8 cellular contexts compared by ENCODE assay signal in the genomic region with DNA sequence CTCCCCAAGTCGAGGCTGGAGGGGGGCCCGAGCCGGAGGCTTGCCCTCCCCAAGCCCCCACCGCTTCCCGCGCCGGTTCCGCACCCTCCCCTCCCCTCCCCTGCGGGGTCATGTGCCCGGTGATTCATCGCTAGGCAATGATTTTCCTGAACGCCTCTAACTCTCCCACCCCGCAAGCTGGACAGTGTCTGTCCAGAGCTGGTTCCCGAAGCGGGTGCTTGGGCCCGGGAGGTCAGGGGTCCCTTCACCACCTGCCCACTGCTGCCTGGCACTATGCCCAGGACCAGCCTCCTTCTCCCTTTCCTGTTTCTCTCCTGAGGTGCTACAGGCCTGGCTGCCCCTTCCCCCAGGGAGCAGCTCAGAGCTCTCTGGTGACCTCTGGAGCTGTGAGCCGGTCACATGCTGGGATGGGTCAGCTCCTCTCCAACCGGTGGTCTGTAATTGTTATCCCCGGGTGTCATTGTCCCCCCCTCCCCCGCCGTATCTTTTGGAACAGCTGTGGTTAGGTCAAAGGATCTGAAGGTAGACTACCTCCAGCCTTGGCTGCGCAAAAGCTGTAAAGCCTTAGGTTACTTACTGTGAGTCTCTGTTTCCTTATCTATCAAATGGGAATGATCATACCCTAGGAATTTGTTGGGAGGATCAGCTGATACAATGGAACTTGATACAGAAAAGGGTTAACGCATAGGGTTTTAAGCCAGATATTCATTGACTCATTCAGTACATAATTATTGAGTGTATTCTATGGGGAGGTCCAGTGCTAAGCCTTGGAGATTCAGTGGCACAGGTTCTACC. TPM values are rescaled to one million over a fixed set of nuclear protein-coding genes. Genes with fewer than 3 reads are reported as not detected.
A peak's percentile ranks its signal among the peaks of the same experiment; 100 is the strongest.
DNase-seq lines count a peak whose midpoint lies in the region; ATAC-seq, FAIRE-seq and TF ChIP-seq lines count a peak whose summit lies in the region.

No MANE protein-coding gene starts in this region.

- H3K4me3 Mint-ChIP-seq in CD14-positive monocyte (peak overlapping the region; percentile 90 to 96), H9 (peak overlapping the region; percentile 92 to 96), memory B cell (peak overlapping the region; percentile 87)

- H3K23me2 ChIP-seq in H9 (ENCODE audit: insufficient read length, low read depth, low read length, poor library complexity, severe bottlenecking), result peaks cover 19% of the 10 kb centered on the region

- H3K4me1 Mint-ChIP-seq in CD14-positive monocyte (peaks cover 43% of the 10 kb centered on the region), H9 (peaks cover 35 to 39% of the 10 kb centered on the region in 2 experiments), memory B cell (peaks cover 25% of the 10 kb centered on the region)

- peak overlapping the region; percentile 86 to 95 (median 92) for H3K27ac Mint-ChIP-seq in CD14-positive monocyte
- H3K27ac Mint-ChIP-seq in H9, result peak overlapping the region in 2 of 3 experiments; percentile 93 to 97; a peak in 5 of 7 replicates
- peak overlapping the region; percentile 43 for H3K27ac Mint-ChIP-seq in memory B cell

- ATAC-seq in memory B cell (ENCODE audit: low read depth) (peak; percentile 22), HG03521 (IDR thresholded peaks at IDR 0.05; ENCODE audit: unreplicated experiment) (no peak)

- no peak overlapping the region for H4K91ac ChIP-seq in H9 (ENCODE audit: insufficient read length, low read depth, low read length)

- no peak overlapping the region for H2BK5ac ChIP-seq in H9 (ENCODE audit: insufficient read length, low read length)

- H3K79me2 ChIP-seq in H9 (ENCODE audit: insufficient read depth, low read length) (peaks cover 25% of the 10 kb centered on the region; the same call in 1 of the 2 replicates), endothelial cell of umbilical vein (ENCODE audit: control insufficient read depth, insufficient read depth, low read length) (peaks cover 29% of the 10 kb centered on the region)

- H3K36me3 Mint-ChIP-seq in CD14-positive monocyte (peaks cover 25 to 35% of the 10 kb centered on the region in 2 donors), H9 (ENCODE audit: insufficient read depth in 1 of 3, low read depth in 3 of 3) (peaks cover 2 to 13% (median 7%) of the 10 kb centered on the region in 3 experiments; a peak in 5 of 7 replicates), memory B cell (no peaks in the 10 kb centered on the region)

- peaks cover 0 to 4% of the 10 kb centered on the region in 2 experiments for H3K36me3 ChIP-seq in endothelial cell of umbilical vein (ENCODE audit: control insufficient read depth in 2 of 2, extremely low read depth in 1 of 2, insufficient read depth in 2 of 2, low read length in 2 of 2)

- H3K9ac ChIP-seq in H9 (ENCODE audit: extremely low read depth, insufficient read length, low read length), result peak overlapping the region; percentile 66
- peak overlapping the region; percentile 92 for H3K9ac ChIP-seq in endothelial cell of umbilical vein (replicated peaks; ENCODE audit: extremely low read depth, insufficient read depth, low read length)

- CTCF ChIA-PET in endothelial cell of umbilical vein (lab: Charles Lee), result interaction anchor here (1.0 to 5.7 kb wide), 16 partner anchors 9 to 218 kb away, joined by 3 to 120 read pairs (median 8); a partner anchor contains a TSS

- peak; percentile 61 for TF ChIP-seq POLR2A in endothelial cell of umbilical vein (IDR thresholded peaks at IDR 0.05; ENCODE audit: low read depth, low read length)

- H2AFZ ChIP-seq in H9 (ENCODE audit: low read length) (no peak overlapping the region), endothelial cell of umbilical vein (ENCODE audit: low read depth, low read length) (no peak overlapping the region)

- dilution Hi-C loops in endothelial cell of umbilical vein (cut with MboI; ENCODE audit: extremely low pct_ligation_motif_present, low sequenced_read_pairs), result no loop called here

- no peak overlapping the region for H4K5ac ChIP-seq in H9 (ENCODE audit: insufficient read length, low read depth, low read length)

- H2BK120ac ChIP-seq in H9 (ENCODE audit: low read depth, low read length, poor library complexity, severe bottlenecking), result no peak overlapping the region

- H3K4ac ChIP-seq in H9 (ENCODE audit: low read depth, low read length), result no peak overlapping the region

- H3K27me3 Mint-ChIP-seq in CD14-positive monocyte (ENCODE audit: low read depth in 3 of 3) (no peaks in the 10 kb centered on the region), H9 (ENCODE audit: low read depth) (peaks cover 6% of the 10 kb centered on the region), memory B cell (no peaks in the 10 kb centered on the region)

- no peak overlapping the region for H3T11ph ChIP-seq in H9 (ENCODE audit: low read length)

- no peak overlapping the region for H2BK15ac ChIP-seq in H9 (ENCODE audit: low read depth, low read length)

- no peak overlapping the region for H3K27ac ChIP-seq in H9 (ENCODE audit: insufficient read length, low read depth, low read length)
- H3K27ac ChIP-seq in endothelial cell of umbilical vein (ENCODE audit: insufficient read depth, low read depth, low read length), result peak overlapping the region; percentile 72

- no peaks in the 10 kb centered on the region for H4K20me1 ChIP-seq in H9 (ENCODE audit: control insufficient read depth, insufficient read depth, insufficient read length)
- no peaks in the 10 kb centered on the region for H4K20me1 ChIP-seq in endothelial cell of umbilical vein (replicated peaks; ENCODE audit: control insufficient read depth, extremely low read depth, insufficient read depth, low read length)

- H3K18ac ChIP-seq in H9 (ENCODE audit: insufficient read length, low read depth, low read length), result no peak overlapping the region

- POLR2A ChIA-PET in endothelial cell of umbilical vein (lab: Charles Lee), result interaction anchor here (0.6 to 2.7 kb wide), 10 partner anchors 9 to 225 kb away, joined by 3 to 11 read pairs (median 4); a partner anchor contains a TSS

- peak overlapping the region; percentile 65 to 87 (median 83) for H3K4me3 ChIP-seq in endothelial cell of umbilical vein (replicated peaks in 1 of 3; ENCODE audit: insufficient read depth in 1 of 3, low read depth in 1 of 3, low read length in 3 of 3)

- peak; percentile 86 for FAIRE-seq in endothelial cell of umbilical vein (lab: Jason Lieb, UNC)

- H3K9me1 ChIP-seq in endothelial cell of umbilical vein (replicated peaks; ENCODE audit: control insufficient read depth, extremely low read depth, insufficient read depth, low read length), result no peaks in the 10 kb centered on the region

- peak; percentile 86 for DNase-seq in CD14-positive monocyte (ENCODE audit: low spot score)
- DNase-seq in H9, result peak; percentile 71
- DNase-seq in NCI-H345 (lab: John Stamatoyannopoulos, UW), result peak; percentile 72
- peak; percentile 38 for DNase-seq in activated T-cell treated with anti-CD3 and anti-CD28 coated beads for 4 hours
- DNase-seq in endothelial cell of umbilical vein (ENCODE audit: low read depth, low spot score), result peak; percentile 87
- DNase-seq in memory B cell (ENCODE audit: low spot score in 2 of 2), result peak in 1 of 2 donors; percentile 27
- peak; percentile 46 for DNase-seq in stimulated activated CD8-positive, alpha-beta memory T cell treated with anti-CD3 and anti-CD28 coated beads, Interleukin-4, amount 100 ng/mL, for 48 hours

- no peaks in the 10 kb centered on the region for H3K27me3 ChIP-seq in H9 (ENCODE audit: insufficient read depth, low read length)
- no peaks in the 10 kb centered on the region for H3K27me3 ChIP-seq in endothelial cell of umbilical vein (ENCODE audit: control insufficient read depth in 2 of 2, insufficient read depth in 2 of 2, low read length in 2 of 2)

- H3K23ac ChIP-seq in H9 (ENCODE audit: insufficient read length, low read depth, low read length), result no peak overlapping the region

- no peak overlapping the region for H2AK5ac ChIP-seq in H9 (ENCODE audit: insufficient read length, low read length)

- H3K9me3 Mint-ChIP-seq in CD14-positive monocyte, result no peaks in the 10 kb centered on the region
- H3K9me3 Mint-ChIP-seq in H9, result no peaks in the 10 kb centered on the region; a peak in 1 of 5 replicates
- H3K9me3 Mint-ChIP-seq in memory B cell, result no peaks in the 10 kb centered on the region

- H3K9me3 ChIP-seq in H9 (ENCODE audit: control insufficient read depth, low read depth, low read length) (no peaks in the 10 kb centered on the region), endothelial cell of umbilical vein (replicated peaks; ENCODE audit: control insufficient read depth, insufficient read depth, low read length) (no peaks in the 10 kb centered on the region)

- intact Hi-C loops in CD14-positive monocyte (cut with micrococcal nuclease), result loop anchor here (2.0 to 10.0 kb wide), 3 partner anchors 15 to 91 kb away; a partner anchor contains a TSS
- intact Hi-C loops in endothelial cell of umbilical vein (cut with micrococcal nuclease), result loop anchor here (1.0 to 5.0 kb wide), 5 partner anchors 31 to 438 kb away; a partner anchor contains a TSS

- no CpG with 5 or more reads among the region's 23 CpGs for whole genome bisulfite sequencing in H9 (ENCODE audit: extremely low coverage, insufficient read length, low lambda C conversion rate)

- 0 out of 2 replicates have a peak, but pooled peaks cover 4% of the 10 kb centered on the region for H3K4me1 ChIP-seq in H9 (ENCODE audit: insufficient read depth, low read length)
- peaks cover 21% of the 10 kb centered on the region for H3K4me1 ChIP-seq in endothelial cell of umbilical vein (ENCODE audit: control insufficient read depth, extremely low read depth, insufficient read depth, low read length)

- H2BK12ac ChIP-seq in H9 (ENCODE audit: insufficient read length, low read depth, low read length), result no peak overlapping the region

- no TSS peak for BruUV-seq in endothelial cell of umbilical vein (replicated peaks; lab: Mats Ljungman, UMichigan)

- H2BK20ac ChIP-seq in H9 (ENCODE audit: low read depth, low read length, poor library complexity, severe bottlenecking), result no peak overlapping the region

- H3K14ac ChIP-seq in H9 (ENCODE audit: insufficient read depth, low read length), result peak overlapping the region; percentile 52; the same call in 1 of the 2 replicates

- peaks cover 8% of the 10 kb centered on the region for H3K79me1 ChIP-seq in H9 (ENCODE audit: insufficient read depth, low read depth, low read length, poor library complexity, severe bottlenecking)

- H3K56ac ChIP-seq in H9 (ENCODE audit: insufficient read length, low read depth, low read length), result no peak overlapping the region

- peak overlapping the region; percentile 85 for H3K4me2 ChIP-seq in H9 (ENCODE audit: insufficient read depth, insufficient read length, low read length)
- H3K4me2 ChIP-seq in endothelial cell of umbilical vein (ENCODE audit: insufficient read depth, low read length), result peak overlapping the region; percentile 87

- H4K8ac ChIP-seq in H9 (replicated peaks; ENCODE audit: insufficient read length, low read depth, low read length), result no peak overlapping the region

- TF ChIP-seq CTCF in CD14-positive monocyte (IDR thresholded peaks at IDR 0.05) (no peak), H9 (conservative IDR thresholded peaks at IDR 0.05) (peak; percentile 24; the same call in 1 of the 3 replicates), endothelial cell of umbilical vein (IDR thresholded peaks at IDR 0.05; ENCODE audit: extremely low read depth in 1 of 2, insufficient read depth in 1 of 2, low read depth in 1 of 2, low read length in 2 of 2) (no peak)

RNA-seq across cellular contexts. Expression of a gene that starts 0.7 kb away (rescaled TPM):
- polyA plus RNA-seq in CD14-positive monocyte (10 to 100 TPM; 22.4 to 25.4 TPM), endothelial cell of umbilical vein (38.0 and 40.3 TPM in 2 replicates)
- total RNA-seq in H9 (2021) (37.7 and 41.0 TPM in 2 replicates), endothelial cell of umbilical vein (45.5 and 49.7 TPM in 2 replicates)
- 32.2 and 36.7 TPM in 2 replicates for polyA plus RNA-seq in endothelial cell of umbilical vein (2011; cell fraction: cytosol; rRNA removed)
- 81.8 and 95.7 TPM in 2 replicates for polyA plus RNA-seq in endothelial cell of umbilical vein (2011; cell fraction: nucleus; rRNA removed)
- 37.6 and 39.0 TPM in 2 replicates for polyA plus RNA-seq in endothelial cell of umbilical vein (2012)
- 63.3 and 77.9 TPM in 2 replicates for polyA minus RNA-seq in endothelial cell of umbilical vein
- 18.4 TPM for polyA minus RNA-seq in endothelial cell of umbilical vein (2011; cell fraction: cytosol; rRNA and poly(A)+ RNA removed)
- polyA minus RNA-seq in endothelial cell of umbilical vein (2011; cell fraction: nucleus; rRNA and poly(A)+ RNA removed), result 81.2 and 94.1 TPM in 2 replicates

RNA-seq across cellular contexts. Expression of a gene that starts 42.3 kb away (rescaled TPM):
- polyA plus RNA-seq in CD14-positive monocyte (not detected), endothelial cell of umbilical vein (not detected in 2 replicates)
- total RNA-seq in H9 (2021) (not detected in 2 replicates), endothelial cell of umbilical vein (not detected in 2 replicates)
- not detected in 2 replicates for polyA plus RNA-seq in endothelial cell of umbilical vein (2011; cell fraction: cytosol; rRNA removed)
- polyA plus RNA-seq in endothelial cell of umbilical vein (2011; cell fraction: nucleus; rRNA removed), result not detected in 2 replicates
- polyA plus RNA-seq in endothelial cell of umbilical vein (2012), result not detected in 2 replicates
- not detected in 2 replicates for polyA minus RNA-seq in endothelial cell of umbilical vein
- polyA minus RNA-seq in endothelial cell of umbilical vein (2011; cell fraction: cytosol; rRNA and poly(A)+ RNA removed), result not detected
- not detected in 2 replicates for polyA minus RNA-seq in endothelial cell of umbilical vein (2011; cell fraction: nucleus; rRNA and poly(A)+ RNA removed)

RNA-seq across cellular contexts. Expression of a gene that starts 54.7 kb away (rescaled TPM):
- polyA plus RNA-seq in CD14-positive monocyte (10 to 100 TPM; 71.9 to 75.0 TPM), endothelial cell of umbilical vein (60.9 and 84.0 TPM in 2 replicates)
- total RNA-seq in H9 (2021) (84.5 and 87.1 TPM in 2 replicates), endothelial cell of umbilical vein (60.3 and 63.9 TPM in 2 replicates)
- 102 and 113 TPM in 2 replicates for polyA plus RNA-seq in endothelial cell of umbilical vein (2011; cell fraction: cytosol; rRNA removed)
- polyA plus RNA-seq in endothelial cell of umbilical vein (2011; cell fraction: nucleus; rRNA removed), result 63.9 and 76.2 TPM in 2 replicates
- polyA plus RNA-seq in endothelial cell of umbilical vein (2012), result 58.7 and 60.8 TPM in 2 replicates
- 32.7 and 37.6 TPM in 2 replicates for polyA minus RNA-seq in endothelial cell of umbilical vein
- polyA minus RNA-seq in endothelial cell of umbilical vein (2011; cell fraction: cytosol; rRNA and poly(A)+ RNA removed), result 38.1 TPM
- polyA minus RNA-seq in endothelial cell of umbilical vein (2011; cell fraction: nucleus; rRNA and poly(A)+ RNA removed), result 14.9 and 15.1 TPM in 2 replicates

Comparison
In these comparisons a context has a peak if more than half of its experiments do, and no peak if none do; other contexts are left out.
1. H3K27ac Mint-ChIP-seq: peak in every context shown above with its lines; median percentile 95 in H9; 92 in CD14-positive monocyte; 43 in memory B cell.